In the genomic region with DNA sequence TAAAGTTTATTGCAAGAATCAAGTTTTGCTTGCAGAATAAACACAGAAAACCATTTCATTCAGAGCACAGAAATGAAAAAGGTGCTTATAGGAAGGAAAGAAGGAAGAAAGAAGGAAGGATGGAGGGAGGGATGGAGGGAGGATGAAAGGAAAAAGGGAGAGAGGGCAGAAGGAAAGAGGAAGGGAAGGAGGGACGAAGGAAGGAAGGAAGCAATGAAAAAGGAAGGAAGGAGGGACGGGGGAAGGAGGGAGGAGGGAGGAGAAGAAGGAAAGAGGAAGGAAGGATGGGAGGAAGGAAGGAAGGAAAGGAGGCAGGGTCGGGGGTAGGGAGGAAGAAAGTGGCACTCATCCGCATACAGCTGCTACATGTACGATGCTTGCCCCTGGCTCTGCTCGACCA, we compare ENCODE assay signal across 22 cellular contexts.
"Had no signal": no experiment of that assay in that cellular context is flagged by ENCODE, and none has a peak within 500 bp of the region (broad histone marks: within the 10 kb centered on the region; RNA-seq: fewer than 3 reads in every experiment).

No MANE protein-coding gene starts in this region.

- H3K9me3 ChIP-seq: colonic mucosa, heart right ventricle, left lung, lower lobe of right lung, psoas muscle, spleen, stomach, thoracic aorta, transverse colon had no signal

- H3K36me3 Mint-ChIP-seq: memory B cell; mesothelial cell of epicardium; stimulated activated naive B cell treated with anti-CD40 and anti-IgM and Interleukin-4, amounts not matched to agents 10 μg/mL and 1 μg/mL and 100 μg/mL, for 72 hours had no signal

- H3K4me3 ChIP-seq: colonic mucosa, heart right ventricle, left lung, lower lobe of right lung, psoas muscle, spleen, stomach, thoracic aorta, transverse colon had no signal

- H3K9me3 Mint-ChIP-seq: endodermal cell; memory B cell; mesothelial cell of epicardium; nephron; stimulated activated naive B cell treated with anti-CD40 and anti-IgM and Interleukin-4, amounts not matched to agents 10 μg/mL and 1 μg/mL and 100 μg/mL, for 72 hours had no signal

- H3K4me3 Mint-ChIP-seq: endodermal cell; memory B cell; mesothelial cell of epicardium; nephron; stimulated activated naive B cell treated with anti-CD40 and anti-IgM and Interleukin-4, amounts not matched to agents 10 μg/mL and 1 μg/mL and 100 μg/mL, for 72 hours had no signal

- ATAC-seq: left lung; lower lobe of right lung; psoas muscle; stimulated activated naive B cell treated with anti-CD40 and anti-IgM and Interleukin-4, amounts not matched to agents 10 μg/mL and 1 μg/mL and 100 μg/mL, for 72 hours had no signal

- H3K27me3 ChIP-seq: colonic mucosa, heart right ventricle, left lung, spleen, stomach, transverse colon had no signal

- H3K36me3 ChIP-seq: colonic mucosa, heart right ventricle, left lung, lower lobe of right lung, spleen, stomach, thoracic aorta, transverse colon had no signal

- H3K27ac ChIP-seq: colonic mucosa, heart right ventricle, left lung, lower lobe of right lung, parathyroid adenoma, psoas muscle, spleen, stomach, thoracic aorta, transverse colon had no signal

- H3K27ac Mint-ChIP-seq: endodermal cell; memory B cell; mesothelial cell of epicardium; nephron; stimulated activated naive B cell treated with anti-CD40 and anti-IgM and Interleukin-4, amounts not matched to agents 10 μg/mL and 1 μg/mL and 100 μg/mL, for 72 hours had no signal

- DNase-seq: colonic mucosa; dermis blood vessel endothelial cell; endodermal cell; heart right ventricle; hypothalamus; islet precursor cell; left lung; lower lobe of right lung; psoas muscle; spleen; stimulated activated CD4-positive, alpha-beta T cell treated with anti-CD3 and anti-CD28 coated beads, Interleukin-15, amount 100 ng/mL, for 24 hours; stimulated activated CD4-positive, alpha-beta T cell treated with anti-CD3 and anti-CD28 coated beads, Interleukin-1b, Interleukin-23, amount 100 ng/mL, for 48 hours; stimulated activated CD4-positive, alpha-beta T cell treated with anti-CD3 and anti-CD28 coated beads, Interleukin-4, amount 100 ng/mL, for 24 hours; stimulated activated naive B cell treated with anti-CD40 and anti-IgM and Interleukin-4, amounts not matched to agents 10 μg/mL and 1 μg/mL and 100 μg/mL, for 72 hours; stomach; substantia nigra; transverse colon had no signal
